Comparison of ENCODE assay signal across 1 cellular context in the genomic region with DNA sequence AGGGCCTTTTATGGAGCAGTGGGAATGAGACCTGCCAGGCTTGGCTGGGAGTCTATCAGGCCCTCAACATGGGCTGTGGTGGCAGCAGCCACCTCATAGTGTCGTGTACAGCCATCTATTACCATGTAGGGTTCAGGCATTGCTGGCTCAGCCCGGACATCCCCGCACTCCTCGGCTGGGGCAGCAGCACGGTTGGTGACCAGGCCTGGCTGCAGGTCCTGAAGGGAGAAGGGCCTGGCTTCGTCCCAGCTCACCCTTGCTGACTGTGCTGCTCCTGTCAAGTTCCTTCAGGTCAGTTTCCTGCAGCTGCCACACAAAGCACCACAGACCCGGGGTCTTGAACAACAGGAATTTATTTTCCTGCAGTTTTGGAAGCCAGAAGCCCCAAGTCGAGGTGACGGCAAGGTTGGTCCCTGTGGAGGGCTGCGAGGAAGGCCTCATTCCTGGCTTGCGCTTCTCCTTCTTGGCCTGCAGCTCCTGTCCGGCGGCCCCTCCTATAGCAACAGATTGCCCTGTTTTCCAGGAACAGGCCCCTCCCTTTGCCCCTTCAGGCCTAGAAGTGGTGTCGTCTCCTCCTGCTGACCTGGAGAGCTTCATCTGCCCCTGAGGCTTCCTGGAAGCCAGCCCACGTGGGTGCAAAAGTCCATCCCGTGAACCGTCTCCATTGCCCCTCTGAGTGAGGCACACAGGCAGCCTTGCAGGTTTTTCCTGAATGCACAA.
A peak's percentile ranks its signal among the peaks of the same experiment; 100 is the strongest.
TF ChIP-seq lines count a peak whose summit lies in the region.

No MANE protein-coding gene starts in this region.

TF ChIP-seq in HepG2, 621 proteins besides CTCF, POLR2A, EP300 and RAD21 (continues in another document):
- TF ChIP-seq, protein P1, sequence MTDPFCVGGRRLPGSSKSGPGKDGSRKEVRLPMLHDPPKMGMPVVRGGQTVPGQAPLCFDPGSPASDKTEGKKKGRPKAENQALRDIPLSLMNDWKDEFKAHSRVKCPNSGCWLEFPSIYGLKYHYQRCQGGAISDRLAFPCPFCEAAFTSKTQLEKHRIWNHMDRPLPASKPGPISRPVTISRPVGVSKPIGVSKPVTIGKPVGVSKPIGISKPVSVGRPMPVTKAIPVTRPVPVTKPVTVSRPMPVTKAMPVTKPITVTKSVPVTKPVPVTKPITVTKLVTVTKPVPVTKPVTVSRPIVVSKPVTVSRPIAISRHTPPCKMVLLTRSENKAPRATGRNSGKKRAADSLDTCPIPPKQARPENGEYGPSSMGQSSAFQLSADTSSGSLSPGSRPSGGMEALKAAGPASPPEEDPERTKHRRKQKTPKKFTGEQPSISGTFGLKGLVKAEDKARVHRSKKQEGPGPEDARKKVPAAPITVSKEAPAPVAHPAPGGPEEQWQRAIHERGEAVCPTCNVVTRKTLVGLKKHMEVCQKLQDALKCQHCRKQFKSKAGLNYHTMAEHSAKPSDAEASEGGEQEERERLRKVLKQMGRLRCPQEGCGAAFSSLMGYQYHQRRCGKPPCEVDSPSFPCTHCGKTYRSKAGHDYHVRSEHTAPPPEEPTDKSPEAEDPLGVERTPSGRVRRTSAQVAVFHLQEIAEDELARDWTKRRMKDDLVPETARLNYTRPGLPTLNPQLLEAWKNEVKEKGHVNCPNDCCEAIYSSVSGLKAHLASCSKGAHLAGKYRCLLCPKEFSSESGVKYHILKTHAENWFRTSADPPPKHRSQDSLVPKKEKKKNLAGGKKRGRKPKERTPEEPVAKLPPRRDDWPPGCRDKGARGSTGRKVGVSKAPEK (CRISPR knock-in tag; IDR thresholded peaks at IDR 0.05; ENCODE audit: borderline replicate concordance): no peak
- TF ChIP-seq GATAD2A (CRISPR knock-in tag; IDR thresholded peaks at IDR 0.05): peak; percentile 53
- TF ChIP-seq, protein P2, sequence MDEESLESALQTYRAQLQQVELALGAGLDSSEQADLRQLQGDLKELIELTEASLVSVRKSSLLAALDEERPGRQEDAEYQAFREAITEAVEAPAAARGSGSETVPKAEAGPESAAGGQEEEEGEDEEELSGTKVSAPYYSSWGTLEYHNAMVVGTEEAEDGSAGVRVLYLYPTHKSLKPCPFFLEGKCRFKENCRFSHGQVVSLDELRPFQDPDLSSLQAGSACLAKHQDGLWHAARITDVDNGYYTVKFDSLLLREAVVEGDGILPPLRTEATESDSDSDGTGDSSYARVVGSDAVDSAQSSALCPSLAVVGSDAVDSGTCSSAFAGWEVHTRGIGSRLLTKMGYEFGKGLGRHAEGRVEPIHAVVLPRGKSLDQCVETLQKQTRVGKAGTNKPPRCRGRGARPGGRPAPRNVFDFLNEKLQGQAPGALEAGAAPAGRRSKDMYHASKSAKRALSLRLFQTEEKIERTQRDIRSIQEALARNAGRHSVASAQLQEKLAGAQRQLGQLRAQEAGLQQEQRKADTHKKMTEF (CRISPR knock-in tag; IDR thresholded peaks at IDR 0.05): 0 out of 2 replicates have a peak, but pooled peaks have one; percentile 25
- TF ChIP-seq ZNF891 (CRISPR knock-in tag; IDR thresholded peaks at IDR 0.05): no peak
- TF ChIP-seq HOXD1 (CRISPR knock-in tag; IDR thresholded peaks at IDR 0.05): no peak
- TF ChIP-seq, protein P3, sequence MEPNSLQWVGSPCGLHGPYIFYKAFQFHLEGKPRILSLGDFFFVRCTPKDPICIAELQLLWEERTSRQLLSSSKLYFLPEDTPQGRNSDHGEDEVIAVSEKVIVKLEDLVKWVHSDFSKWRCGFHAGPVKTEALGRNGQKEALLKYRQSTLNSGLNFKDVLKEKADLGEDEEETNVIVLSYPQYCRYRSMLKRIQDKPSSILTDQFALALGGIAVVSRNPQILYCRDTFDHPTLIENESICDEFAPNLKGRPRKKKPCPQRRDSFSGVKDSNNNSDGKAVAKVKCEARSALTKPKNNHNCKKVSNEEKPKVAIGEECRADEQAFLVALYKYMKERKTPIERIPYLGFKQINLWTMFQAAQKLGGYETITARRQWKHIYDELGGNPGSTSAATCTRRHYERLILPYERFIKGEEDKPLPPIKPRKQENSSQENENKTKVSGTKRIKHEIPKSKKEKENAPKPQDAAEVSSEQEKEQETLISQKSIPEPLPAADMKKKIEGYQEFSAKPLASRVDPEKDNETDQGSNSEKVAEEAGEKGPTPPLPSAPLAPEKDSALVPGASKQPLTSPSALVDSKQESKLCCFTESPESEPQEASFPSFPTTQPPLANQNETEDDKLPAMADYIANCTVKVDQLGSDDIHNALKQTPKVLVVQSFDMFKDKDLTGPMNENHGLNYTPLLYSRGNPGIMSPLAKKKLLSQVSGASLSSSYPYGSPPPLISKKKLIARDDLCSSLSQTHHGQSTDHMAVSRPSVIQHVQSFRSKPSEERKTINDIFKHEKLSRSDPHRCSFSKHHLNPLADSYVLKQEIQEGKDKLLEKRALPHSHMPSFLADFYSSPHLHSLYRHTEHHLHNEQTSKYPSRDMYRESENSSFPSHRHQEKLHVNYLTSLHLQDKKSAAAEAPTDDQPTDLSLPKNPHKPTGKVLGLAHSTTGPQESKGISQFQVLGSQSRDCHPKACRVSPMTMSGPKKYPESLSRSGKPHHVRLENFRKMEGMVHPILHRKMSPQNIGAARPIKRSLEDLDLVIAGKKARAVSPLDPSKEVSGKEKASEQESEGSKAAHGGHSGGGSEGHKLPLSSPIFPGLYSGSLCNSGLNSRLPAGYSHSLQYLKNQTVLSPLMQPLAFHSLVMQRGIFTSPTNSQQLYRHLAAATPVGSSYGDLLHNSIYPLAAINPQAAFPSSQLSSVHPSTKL (CRISPR knock-in tag; IDR thresholded peaks at IDR 0.05): peak; percentile 53; the same call in 1 of the 2 replicates
- TF ChIP-seq, protein P4, sequence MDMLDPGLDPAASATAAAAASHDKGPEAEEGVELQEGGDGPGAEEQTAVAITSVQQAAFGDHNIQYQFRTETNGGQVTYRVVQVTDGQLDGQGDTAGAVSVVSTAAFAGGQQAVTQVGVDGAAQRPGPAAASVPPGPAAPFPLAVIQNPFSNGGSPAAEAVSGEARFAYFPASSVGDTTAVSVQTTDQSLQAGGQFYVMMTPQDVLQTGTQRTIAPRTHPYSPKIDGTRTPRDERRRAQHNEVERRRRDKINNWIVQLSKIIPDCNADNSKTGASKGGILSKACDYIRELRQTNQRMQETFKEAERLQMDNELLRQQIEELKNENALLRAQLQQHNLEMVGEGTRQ (IDR thresholded peaks at IDR 0.05; ENCODE audit: low read depth, low read length): no peak
- TF ChIP-seq, protein P4 (CRISPR knock-in tag; IDR thresholded peaks at IDR 0.05; ENCODE audit: borderline replicate concordance): no peak
- no peak for TF ChIP-seq HNRNPL (IDR thresholded peaks at IDR 0.05; ENCODE audit: low read depth, low read length)
- TF ChIP-seq, protein P5, sequence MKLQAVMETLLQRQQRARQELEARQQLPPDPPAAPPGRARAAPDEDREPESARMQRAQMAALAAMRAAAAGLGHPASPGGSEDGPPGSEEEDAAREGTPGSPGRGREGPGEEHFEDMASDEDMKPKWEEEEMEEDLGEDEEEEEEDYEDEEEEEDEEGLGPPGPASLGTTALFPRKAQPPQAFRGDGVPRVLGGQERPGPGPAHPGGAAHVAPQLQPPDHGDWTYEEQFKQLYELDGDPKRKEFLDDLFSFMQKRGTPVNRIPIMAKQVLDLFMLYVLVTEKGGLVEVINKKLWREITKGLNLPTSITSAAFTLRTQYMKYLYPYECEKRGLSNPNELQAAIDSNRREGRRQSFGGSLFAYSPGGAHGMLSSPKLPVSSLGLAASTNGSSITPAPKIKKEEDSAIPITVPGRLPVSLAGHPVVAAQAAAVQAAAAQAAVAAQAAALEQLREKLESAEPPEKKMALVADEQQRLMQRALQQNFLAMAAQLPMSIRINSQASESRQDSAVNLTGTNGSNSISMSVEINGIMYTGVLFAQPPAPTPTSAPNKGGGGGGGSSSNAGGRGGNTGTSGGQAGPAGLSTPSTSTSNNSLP (IDR thresholded peaks at IDR 0.05; ENCODE audit: low read depth, low read length): no peak
- TF ChIP-seq ZNF331 (CRISPR knock-in tag; IDR thresholded peaks at IDR 0.05): peak; percentile 24; the same call in 1 of the 2 replicates
- TF ChIP-seq PHF8 (CRISPR knock-in tag; IDR thresholded peaks at IDR 0.05): no peak
- TF ChIP-seq, protein P6, sequence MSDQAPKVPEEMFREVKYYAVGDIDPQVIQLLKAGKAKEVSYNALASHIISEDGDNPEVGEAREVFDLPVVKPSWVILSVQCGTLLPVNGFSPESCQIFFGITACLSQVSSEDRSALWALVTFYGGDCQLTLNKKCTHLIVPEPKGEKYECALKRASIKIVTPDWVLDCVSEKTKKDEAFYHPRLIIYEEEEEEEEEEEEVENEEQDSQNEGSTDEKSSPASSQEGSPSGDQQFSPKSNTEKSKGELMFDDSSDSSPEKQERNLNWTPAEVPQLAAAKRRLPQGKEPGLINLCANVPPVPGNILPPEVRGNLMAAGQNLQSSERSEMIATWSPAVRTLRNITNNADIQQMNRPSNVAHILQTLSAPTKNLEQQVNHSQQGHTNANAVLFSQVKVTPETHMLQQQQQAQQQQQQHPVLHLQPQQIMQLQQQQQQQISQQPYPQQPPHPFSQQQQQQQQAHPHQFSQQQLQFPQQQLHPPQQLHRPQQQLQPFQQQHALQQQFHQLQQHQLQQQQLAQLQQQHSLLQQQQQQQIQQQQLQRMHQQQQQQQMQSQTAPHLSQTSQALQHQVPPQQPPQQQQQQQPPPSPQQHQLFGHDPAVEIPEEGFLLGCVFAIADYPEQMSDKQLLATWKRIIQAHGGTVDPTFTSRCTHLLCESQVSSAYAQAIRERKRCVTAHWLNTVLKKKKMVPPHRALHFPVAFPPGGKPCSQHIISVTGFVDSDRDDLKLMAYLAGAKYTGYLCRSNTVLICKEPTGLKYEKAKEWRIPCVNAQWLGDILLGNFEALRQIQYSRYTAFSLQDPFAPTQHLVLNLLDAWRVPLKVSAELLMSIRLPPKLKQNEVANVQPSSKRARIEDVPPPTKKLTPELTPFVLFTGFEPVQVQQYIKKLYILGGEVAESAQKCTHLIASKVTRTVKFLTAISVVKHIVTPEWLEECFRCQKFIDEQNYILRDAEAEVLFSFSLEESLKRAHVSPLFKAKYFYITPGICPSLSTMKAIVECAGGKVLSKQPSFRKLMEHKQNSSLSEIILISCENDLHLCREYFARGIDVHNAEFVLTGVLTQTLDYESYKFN (CRISPR knock-in tag; conservative IDR thresholded peaks at IDR 0.05): 0 out of 2 replicates have a peak, but pooled peaks have one; percentile 24
- TF ChIP-seq ZNF746 (CRISPR knock-in tag; IDR thresholded peaks at IDR 0.05): no peak
- 0 out of 2 replicates have a peak, but pooled peaks have one; percentile 23 for TF ChIP-seq ERF (CRISPR knock-in tag; IDR thresholded peaks at IDR 0.05)
- TF ChIP-seq, protein P7, sequence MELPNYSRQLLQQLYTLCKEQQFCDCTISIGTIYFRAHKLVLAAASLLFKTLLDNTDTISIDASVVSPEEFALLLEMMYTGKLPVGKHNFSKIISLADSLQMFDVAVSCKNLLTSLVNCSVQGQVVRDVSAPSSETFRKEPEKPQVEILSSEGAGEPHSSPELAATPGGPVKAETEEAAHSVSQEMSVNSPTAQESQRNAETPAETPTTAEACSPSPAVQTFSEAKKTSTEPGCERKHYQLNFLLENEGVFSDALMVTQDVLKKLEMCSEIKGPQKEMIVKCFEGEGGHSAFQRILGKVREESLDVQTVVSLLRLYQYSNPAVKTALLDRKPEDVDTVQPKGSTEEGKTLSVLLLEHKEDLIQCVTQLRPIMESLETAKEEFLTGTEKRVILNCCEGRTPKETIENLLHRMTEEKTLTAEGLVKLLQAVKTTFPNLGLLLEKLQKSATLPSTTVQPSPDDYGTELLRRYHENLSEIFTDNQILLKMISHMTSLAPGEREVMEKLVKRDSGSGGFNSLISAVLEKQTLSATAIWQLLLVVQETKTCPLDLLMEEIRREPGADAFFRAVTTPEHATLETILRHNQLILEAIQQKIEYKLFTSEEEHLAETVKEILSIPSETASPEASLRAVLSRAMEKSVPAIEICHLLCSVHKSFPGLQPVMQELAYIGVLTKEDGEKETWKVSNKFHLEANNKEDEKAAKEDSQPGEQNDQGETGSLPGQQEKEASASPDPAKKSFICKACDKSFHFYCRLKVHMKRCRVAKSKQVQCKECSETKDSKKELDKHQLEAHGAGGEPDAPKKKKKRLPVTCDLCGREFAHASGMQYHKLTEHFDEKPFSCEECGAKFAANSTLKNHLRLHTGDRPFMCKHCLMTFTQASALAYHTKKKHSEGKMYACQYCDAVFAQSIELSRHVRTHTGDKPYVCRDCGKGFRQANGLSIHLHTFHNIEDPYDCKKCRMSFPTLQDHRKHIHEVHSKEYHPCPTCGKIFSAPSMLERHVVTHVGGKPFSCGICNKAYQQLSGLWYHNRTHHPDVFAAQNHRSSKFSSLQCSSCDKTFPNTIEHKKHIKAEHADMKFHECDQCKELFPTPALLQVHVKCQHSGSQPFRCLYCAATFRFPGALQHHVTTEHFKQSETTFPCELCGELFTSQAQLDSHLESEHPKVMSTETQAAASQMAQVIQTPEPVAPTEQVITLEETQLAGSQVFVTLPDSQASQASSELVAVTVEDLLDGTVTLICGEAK (IDR thresholded peaks at IDR 0.05): no peak
- TF ChIP-seq, protein P7 (CRISPR knock-in tag; IDR thresholded peaks at IDR 0.05): no peak
- TF ChIP-seq HOXA3 (CRISPR knock-in tag; IDR thresholded peaks at IDR 0.05): peak; percentile 17; the same call in 1 of the 2 replicates
- TF ChIP-seq, protein P8, sequence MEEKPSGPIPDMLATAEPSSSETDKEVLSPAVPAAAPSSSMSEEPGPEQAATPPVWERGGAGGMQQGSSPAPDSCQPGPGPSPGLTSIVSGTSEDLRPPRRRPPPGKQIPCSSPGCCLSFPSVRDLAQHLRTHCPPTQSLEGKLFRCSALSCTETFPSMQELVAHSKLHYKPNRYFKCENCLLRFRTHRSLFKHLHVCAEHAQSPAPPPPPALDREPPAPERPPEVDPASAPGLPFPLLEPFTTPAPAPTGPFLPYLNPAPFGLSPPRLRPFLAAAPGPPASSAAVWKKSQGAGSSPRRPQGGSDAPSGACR (CRISPR knock-in tag; IDR thresholded peaks at IDR 0.05): no peak
